Comparison of ENCODE assay signal across 12 cellular contexts in genomic region chr1:35222322-35223108, GRCh38. TPM values are rescaled to one million over a fixed set of nuclear protein-coding genes. Genes with fewer than 3 reads are reported as not detected.
DNase-seq lines count a peak whose midpoint lies in the region; ATAC-seq and TF ChIP-seq lines count a peak whose summit lies in the region.
"Had no signal": no experiment of that assay in that cellular context is flagged by ENCODE, and none has a peak within 500 bp of the region (broad histone marks: within the 10 kb centered on the region; RNA-seq: fewer than 3 reads in every experiment).

No MANE protein-coding gene starts in this region.

- no peaks in the 10 kb centered on the region for H3K79me2 ChIP-seq in osteoblast (ENCODE audit: insufficient read depth, low read length)

- no peaks in the 10 kb centered on the region for H3K36me3 ChIP-seq in osteoblast (ENCODE audit: insufficient read depth, low read length)

- in situ Hi-C loops in KBM-7 (cut with MboI; ENCODE audit: low pct_unique_long_range_greater_than_20kb, low sequenced_read_pairs) = no loop called here

- no peak overlapping the region for H3K4me3 ChIP-seq in osteoblast (ENCODE audit: insufficient read depth, low read length)
- H3K4me3 ChIP-seq: psoas muscle had no signal

- peaks cover 15% of the 10 kb centered on the region for H3K4me1 ChIP-seq in osteoblast (ENCODE audit: insufficient read depth, low read length)
- H3K4me1 ChIP-seq: psoas muscle had no signal

- no peaks in the 10 kb centered on the region for H4K20me1 ChIP-seq in osteoblast (ENCODE audit: insufficient read depth, low read length)

- ATAC-seq in SK-N-SH treated with all-trans-retinoic acid at 6 μM for 48 hours = peak; percentile 78
- ATAC-seq: activated naive CD4-positive, alpha-beta T cell treated with anti-CD3 and anti-CD28 coated beads, Interleukin-2, amount 50 U/mL, for 72 hours; Panc1 had no signal

- peak overlapping the region; percentile 12 for H3K4me2 ChIP-seq in osteoblast (ENCODE audit: insufficient read depth, low read length)

- H2AFZ ChIP-seq in osteoblast (ENCODE audit: low read length) = peak overlapping the region; percentile 80

- no peaks in the 10 kb centered on the region for H3K27me3 ChIP-seq in osteoblast (ENCODE audit: insufficient read depth, low read length)

- DNase-seq in ELR (ENCODE audit: low read depth) = peak; percentile 15
- DNase-seq in fibroblast of the conjunctiva (ENCODE audit: low read depth) = peak; percentile 72
- DNase-seq in osteoblast (ENCODE audit: insufficient read length, low spot score, missing footprints) = peak; percentile 78
- DNase-seq in activated CD4-positive, CD25-positive, alpha-beta regulatory T cell (lab: John Stamatoyannopoulos, UW) = no peak
- no peak for DNase-seq in KBM-7
- DNase-seq in amygdala (lab: John Stamatoyannopoulos, UW) = no peak
- no peak for DNase-seq in Ammon's horn (ENCODE audit: low spot score)
- DNase-seq: psoas muscle, substantia nigra had no signal

- no peak for TF ChIP-seq CTCF in osteoblast (IDR thresholded peaks at IDR 0.05; ENCODE audit: extremely low read depth, low read depth, low read length)

- peak overlapping the region; percentile 39 for H3K27ac ChIP-seq in osteoblast (ENCODE audit: low read depth, low read length)

- H3K9me3 ChIP-seq in osteoblast (ENCODE audit: low read depth, low read length) = no peaks in the 10 kb centered on the region
- H3K9me3 ChIP-seq: psoas muscle had no signal

TF ChIP-seq in SK-N-SH treated with all-trans-retinoic acid at 6 μM for 48 hours, 23 proteins besides CTCF, POLR2A, EP300 and RAD21:
- no peak for TF ChIP-seq TOX (CRISPR knock-in tag; IDR thresholded peaks at IDR 0.05; ENCODE audit: borderline replicate concordance)
- TF ChIP-seq ESRRG (CRISPR knock-in tag; IDR thresholded peaks at IDR 0.05) = no peak
- TF ChIP-seq TCF4 (CRISPR knock-in tag; IDR thresholded peaks at IDR 0.05; ENCODE audit: borderline replicate concordance) = no peak
- no peak for TF ChIP-seq RARB (CRISPR knock-in tag; IDR thresholded peaks at IDR 0.05)
- TF ChIP-seq CSRNP3 (CRISPR knock-in tag; IDR thresholded peaks at IDR 0.05) = no peak
- TF ChIP-seq ISL1 (CRISPR knock-in tag; IDR thresholded peaks at IDR 0.05) = no peak
- no peak for TF ChIP-seq CREB5 (CRISPR knock-in tag; IDR thresholded peaks at IDR 0.05; ENCODE audit: low read depth)
- TF ChIP-seq ZFP30 (CRISPR knock-in tag; IDR thresholded peaks at IDR 0.05) = no peak
- no peak for TF ChIP-seq GLIS3 (CRISPR knock-in tag; IDR thresholded peaks at IDR 0.05)
- no peak for TF ChIP-seq ZNF70 (CRISPR knock-in tag; IDR thresholded peaks at IDR 0.05)
- no peak for TF ChIP-seq CSDC2 (CRISPR knock-in tag; IDR thresholded peaks at IDR 0.05)
- TF ChIP-seq ZFP3 (CRISPR knock-in tag; IDR thresholded peaks at IDR 0.05) = no peak
- no peak for TF ChIP-seq ZNF8 (CRISPR knock-in tag; IDR thresholded peaks at IDR 0.05)
- TF ChIP-seq BACH2 (CRISPR knock-in tag; IDR thresholded peaks at IDR 0.05; ENCODE audit: borderline replicate concordance) = no peak
- TF ChIP-seq PATZ1 (CRISPR knock-in tag; IDR thresholded peaks at IDR 0.05; ENCODE audit: borderline replicate concordance) = no peak
- no peak for TF ChIP-seq ZC3H10 (CRISPR knock-in tag; IDR thresholded peaks at IDR 0.05)
- no peak for TF ChIP-seq POU6F1 (CRISPR knock-in tag; IDR thresholded peaks at IDR 0.05; ENCODE audit: borderline replicate concordance, low read depth)
- no peak for TF ChIP-seq PPARA (CRISPR knock-in tag; IDR thresholded peaks at IDR 0.05; ENCODE audit: borderline replicate concordance)
- TF ChIP-seq SNAI2 (CRISPR knock-in tag; IDR thresholded peaks at IDR 0.05) = no peak
- TF ChIP-seq ARNTL (CRISPR knock-in tag; IDR thresholded peaks at IDR 0.05; ENCODE audit: borderline replicate concordance, low read depth) = no peak

RNA-seq across cellular contexts. Expression of gene SFPQ, which starts 29.6 kb away (rescaled TPM):
- total RNA-seq in osteoblast = 163 and 187 TPM in 2 replicates

RNA-seq across cellular contexts. Expression of gene ZMYM4, which starts 46.0 kb away (rescaled TPM):
- total RNA-seq in osteoblast = 49.9 and 50.4 TPM in 2 replicates

Comparison
In these comparisons a context has a peak if more than half of its experiments do, and no peak if none do; other contexts are left out.
1. DNase-seq: peak in ELR (single experiment), fibroblast of the conjunctiva (single experiment) and osteoblast (single experiment); none in activated CD4-positive, CD25-positive, alpha-beta regulatory T cell (0 of 4), KBM-7 (single experiment), amygdala (0 of 56) and Ammon's horn (single experiment).